In genomic region chr14:58796636-58797429, GRCh38 we compare ENCODE assay signal across 10 cellular contexts.
DNase-seq lines count a peak whose midpoint lies in the region; ATAC-seq, FAIRE-seq and TF ChIP-seq lines count a peak whose summit lies in the region.
"Had no signal": no experiment of that assay in that cellular context is flagged by ENCODE, and none has a peak within 500 bp of the region (broad histone marks: within the 10 kb centered on the region; RNA-seq: fewer than 3 reads in every experiment).

No MANE protein-coding gene starts in this region.

- H3K36me3 ChIP-seq in astrocyte (ENCODE audit: insufficient read depth, low read length) (no peaks in the 10 kb centered on the region), right atrium auricular region (no peaks in the 10 kb centered on the region)

- no peak overlapping the region for H3K4me2 ChIP-seq in astrocyte (ENCODE audit: low read length)

- no peaks in the 10 kb centered on the region for H4K20me1 ChIP-seq in astrocyte (ENCODE audit: insufficient read depth, low read length)

- H3K4me3 ChIP-seq in astrocyte (ENCODE audit: insufficient read depth, low read depth, low read length) (no peak overlapping the region), right atrium auricular region (no peak overlapping the region)

- H3K9me3 ChIP-seq in astrocyte (ENCODE audit: insufficient read depth, low read depth, low read length) = no peaks in the 10 kb centered on the region
- no peaks in the 10 kb centered on the region for H3K9me3 ChIP-seq in right atrium auricular region

- peak overlapping the region; percentile 44 for H3K27ac Mint-ChIP-seq in astrocyte (ENCODE audit: unreplicated experiment)
- H3K27ac Mint-ChIP-seq: dendritic cell treated with granulocyte-macrophage colony-stimulating factor and Interleukin-4, amounts not matched to agents 40 ng/mL and 50 ng/mL, for 4 days had no signal

- H3K27me3 Mint-ChIP-seq in astrocyte (ENCODE audit: low read depth, unreplicated experiment) = no peaks in the 10 kb centered on the region
- H3K27me3 Mint-ChIP-seq: dendritic cell treated with granulocyte-macrophage colony-stimulating factor and Interleukin-4, amounts not matched to agents 40 ng/mL and 50 ng/mL, for 4 days had no signal

- TF ChIP-seq CTCF in astrocyte (IDR thresholded peaks at IDR 0.05; ENCODE audit: insufficient read depth, low read depth, low read length) (no peak), right atrium auricular region (IDR thresholded peaks at IDR 0.05) (no peak)

- no peak for FAIRE-seq in astrocyte (lab: Jason Lieb, UNC)

- H3K4me3 Mint-ChIP-seq in astrocyte (ENCODE audit: unreplicated experiment) = no peak overlapping the region
- H3K4me3 Mint-ChIP-seq: dendritic cell treated with granulocyte-macrophage colony-stimulating factor and Interleukin-4, amounts not matched to agents 40 ng/mL and 50 ng/mL, for 4 days had no signal

- no peaks in the 10 kb centered on the region for H3K36me3 Mint-ChIP-seq in astrocyte (ENCODE audit: low read depth, unreplicated experiment)

- H3K27me3 ChIP-seq in astrocyte (ENCODE audit: insufficient read depth, low read length) = no peaks in the 10 kb centered on the region
- H3K27me3 ChIP-seq in right atrium auricular region = no peaks in the 10 kb centered on the region

- no peak overlapping the region for H3K27ac ChIP-seq in astrocyte (ENCODE audit: low read depth, low read length)
- H3K27ac ChIP-seq in right atrium auricular region = no peak overlapping the region
- H3K27ac ChIP-seq: VCaP had no signal

- peak; percentile 88 for ATAC-seq in GM19452 (IDR thresholded peaks at IDR 0.05; ENCODE audit: unreplicated experiment)
- peak; percentile 88 for ATAC-seq in HG03097 (IDR thresholded peaks at IDR 0.05; ENCODE audit: low FRiP score, unreplicated experiment)

- no peaks in the 10 kb centered on the region for H3K9me3 Mint-ChIP-seq in astrocyte (ENCODE audit: unreplicated experiment)
- H3K9me3 Mint-ChIP-seq: dendritic cell treated with granulocyte-macrophage colony-stimulating factor and Interleukin-4, amounts not matched to agents 40 ng/mL and 50 ng/mL, for 4 days had no signal

- H3K4me1 Mint-ChIP-seq in astrocyte (ENCODE audit: low read depth, unreplicated experiment) = peaks cover 5% of the 10 kb centered on the region

- no peaks in the 10 kb centered on the region for H3K4me1 ChIP-seq in astrocyte (ENCODE audit: insufficient read depth, low read length)
- no peaks in the 10 kb centered on the region for H3K4me1 ChIP-seq in right atrium auricular region

- no peaks in the 10 kb centered on the region for H3K79me2 ChIP-seq in astrocyte (ENCODE audit: insufficient read depth, low read length)

- H3K9ac ChIP-seq in astrocyte (ENCODE audit: low read length) = no peak overlapping the region

- peak; percentile 100 for DNase-seq in DMS79 (lab: John Stamatoyannopoulos, UW)
- no peak for DNase-seq in astrocyte (ENCODE audit: low read depth)
- DNase-seq in right atrium auricular region (ENCODE audit: low spot score) = no peak
- no peak for DNase-seq in NCI-H526 treated with DMSO at 0.1 percent for 48 hours (lab: John Stamatoyannopoulos, UW)
- DNase-seq in NCI-H1092 treated with DMSO at 0.1 percent for 48 hours (lab: John Stamatoyannopoulos, UW) = no peak
- DNase-seq in NAMALWA (ENCODE audit: low spot score) = no peak

- H2AFZ ChIP-seq in astrocyte (ENCODE audit: low read depth, low read length) = no peak overlapping the region
